In genomic region chr1:23768733-23769132, GRCh38 we compare ENCODE assay signal across 17 cellular contexts. TPM values are rescaled to one million over a fixed set of nuclear protein-coding genes. Genes with fewer than 3 reads are reported as not detected.
A peak's percentile ranks its signal among the peaks of the same experiment; 100 is the strongest.
DNase-seq lines count a peak whose midpoint lies in the region; ATAC-seq and TF ChIP-seq lines count a peak whose summit lies in the region.
"Had no signal": no experiment of that assay in that cellular context is flagged by ENCODE, and none has a peak within 500 bp of the region (broad histone marks: within the 10 kb centered on the region; RNA-seq: fewer than 3 reads in every experiment).

No MANE protein-coding gene starts in this region.

- 55% methylated on average over 5 of the region's 5 CpGs for WGBS in right cardiac atrium

- peak in 1 of 2 donors; percentile 71 for DNase-seq in cardiac muscle cell (ENCODE audit: low read depth in 1 of 2, low spot score in 1 of 2)
- DNase-seq in right cardiac atrium, result no peak
- peak; percentile 83 for DNase-seq in amniotic epithelial cell (ENCODE audit: low read depth)
- no peak for DNase-seq in left ventricle myocardium inferior
- DNase-seq in activated CD4-positive, alpha-beta T cell treated with anti-CD3 and anti-CD28 coated beads for 4 hours, result no peak
- DNase-seq: Calu3; CD8-positive, alpha-beta T cell; DMS 273 treated with DMSO at 0.1 percent for 48 hours; DMS53; DND-41; EL; GM23248; IMR-90 had no signal

- H3K9me3 ChIP-seq in cardiac muscle cell (ENCODE audit: low read depth) (no peaks in the 10 kb centered on the region), right cardiac atrium (ENCODE audit: control insufficient read depth, low read length) (no peaks in the 10 kb centered on the region), left ventricle myocardium inferior (replicated peaks) (no peaks in the 10 kb centered on the region)
- H3K9me3 ChIP-seq: BLaER1 treated with 17β-estradiol and CSF1 and Interleukin-3, amounts not matched to agents 10 nM and 100 nM; HAP-1 had no signal

- H3K4me3 ChIP-seq in cardiac muscle cell (no peak overlapping the region), right cardiac atrium (ENCODE audit: low read length) (no peak overlapping the region), left ventricle myocardium inferior (no peak overlapping the region)
- H3K4me3 ChIP-seq: BLaER1 treated with 17β-estradiol and CSF1 and Interleukin-3, amounts not matched to agents 10 nM and 100 nM; GM23248; HAP-1 had no signal

- intact Hi-C loops in right cardiac atrium (cut with DNase I) (no loop called here), left ventricle myocardium inferior (cut with micrococcal nuclease) (no loop called here)

- no peak for TF ChIP-seq CTCF in cardiac muscle cell (IDR thresholded peaks at IDR 0.05; ENCODE audit: low read depth, low read length)
- no peak for TF ChIP-seq CTCF in left ventricle myocardium inferior (IDR thresholded peaks at IDR 0.05; ENCODE audit: borderline replicate concordance)

- H3K36me3 ChIP-seq in cardiac muscle cell (peaks cover 4% of the 10 kb centered on the region), left ventricle myocardium inferior (peaks cover 23% of the 10 kb centered on the region)

- H3K27me3 ChIP-seq in cardiac muscle cell, result no peaks in the 10 kb centered on the region
- H3K27me3 ChIP-seq in right cardiac atrium (ENCODE audit: control insufficient read depth, insufficient read depth), result no peaks in the 10 kb centered on the region
- H3K27me3 ChIP-seq in left ventricle myocardium inferior (ENCODE audit: low read depth), result no peaks in the 10 kb centered on the region
- H3K27me3 ChIP-seq: BLaER1 treated with 17β-estradiol and CSF1 and Interleukin-3, amounts not matched to agents 10 nM and 100 nM had no signal

- H3K27ac ChIP-seq in cardiac muscle cell (peak overlapping the region; percentile 78), right cardiac atrium (ENCODE audit: low read length) (no peak overlapping the region), left ventricle myocardium inferior (replicated peaks) (peak overlapping the region; percentile 38)
- H3K27ac ChIP-seq: BLaER1 treated with 17β-estradiol and CSF1 and Interleukin-3, amounts not matched to agents 10 nM and 100 nM; GM23248; HL-60 had no signal

- ATAC-seq in right cardiac atrium, result no peak
- ATAC-seq in GM21390 (IDR thresholded peaks at IDR 0.05; ENCODE audit: unreplicated experiment), result no peak
- ATAC-seq: CD8-positive, alpha-beta T cell had no signal

- H3K4me1 ChIP-seq in cardiac muscle cell (ENCODE audit: low read depth), result peaks cover 15% of the 10 kb centered on the region
- no peaks in the 10 kb centered on the region for H3K4me1 ChIP-seq in right cardiac atrium (ENCODE audit: control insufficient read depth, insufficient read depth, low read length)
- peaks cover 45% of the 10 kb centered on the region for H3K4me1 ChIP-seq in left ventricle myocardium inferior
- H3K4me1 ChIP-seq: HAP-1 had no signal

RNA-seq across cellular contexts. Expression of gene PITHD1, which starts 9.5 kb away (rescaled TPM):
- 71.7 and 99.6 TPM in 2 replicates for total RNA-seq in cardiac muscle cell
- polyA plus RNA-seq in cardiac muscle cell, result 48.1 and 61.4 TPM in 2 replicates
- total RNA-seq in right cardiac atrium, result 10 to 100 TPM; 35.5 to 40.3 (median 38.8) TPM
- 33.1 TPM for polyA plus RNA-seq in right cardiac atrium
- total RNA-seq in left ventricle myocardium inferior, result 40.3 TPM

RNA-seq across cellular contexts. Expression of gene LYPLA2, which starts 22.2 kb away (rescaled TPM):
- total RNA-seq in cardiac muscle cell (73.6 and 131 TPM in 2 replicates), right cardiac atrium (10 to 100 TPM; 28.5 to 33.3 (median 32.5) TPM), left ventricle myocardium inferior (26.2 TPM)
- polyA plus RNA-seq in cardiac muscle cell (124 and 150 TPM in 2 replicates), right cardiac atrium (32.0 TPM)

RNA-seq across cellular contexts. Expression of gene ELOA, which starts 25.5 kb away (rescaled TPM):
- 34.1 and 42.1 TPM in 2 replicates for total RNA-seq in cardiac muscle cell
- polyA plus RNA-seq in cardiac muscle cell, result 34.0 and 34.8 TPM in 2 replicates
- 10 to 100 TPM; 23.9 to 31.1 (median 25.9) TPM for total RNA-seq in right cardiac atrium
- polyA plus RNA-seq in right cardiac atrium, result 11.6 TPM
- 29.1 TPM for total RNA-seq in left ventricle myocardium inferior

RNA-seq across cellular contexts. Expression of gene GALE, which starts 31.8 kb away (rescaled TPM):
- total RNA-seq in cardiac muscle cell (25.8 and 53.3 TPM in 2 replicates), right cardiac atrium (10 to 100 TPM in 1 of 4 donors, 1 to 10 TPM in 3; 6.1 to 11.0 (median 6.7) TPM), left ventricle myocardium inferior (6.3 TPM)
- polyA plus RNA-seq in cardiac muscle cell (38.7 and 65.7 TPM in 2 replicates), right cardiac atrium (11.2 TPM)

RNA-seq across cellular contexts. Expression of gene HMGCL, which starts 56.5 kb away (rescaled TPM):
- total RNA-seq in cardiac muscle cell, result 45.3 and 47.6 TPM in 2 replicates
- polyA plus RNA-seq in cardiac muscle cell, result 68.8 and 74.3 TPM in 2 replicates
- total RNA-seq in right cardiac atrium, result 10 to 100 TPM; 20.1 to 26.2 (median 21.7) TPM
- polyA plus RNA-seq in right cardiac atrium, result 31.9 TPM
- 31.9 TPM for total RNA-seq in left ventricle myocardium inferior
